19 cellular contexts compared by ENCODE assay signal in genomic region chr3:50210176-50210509, GRCh38. TPM values are rescaled to one million over a fixed set of nuclear protein-coding genes. Genes with fewer than 3 reads are reported as not detected.
A peak's percentile ranks its signal among the peaks of the same experiment; 100 is the strongest.
DNase-seq lines count a peak whose midpoint lies in the region; ATAC-seq, FAIRE-seq and TF ChIP-seq lines count a peak whose summit lies in the region.
"Had no signal": no experiment of that assay in that cellular context is flagged by ENCODE, and none has a peak within 500 bp of the region (broad histone marks: within the 10 kb centered on the region; RNA-seq: fewer than 3 reads in every experiment).

No MANE protein-coding gene starts in this region.

- TF ChIP-seq CTCF in H9 (conservative IDR thresholded peaks at IDR 0.05): no peak
- no peak for TF ChIP-seq CTCF in H1 (IDR thresholded peaks at IDR 0.05; ENCODE audit: control extremely low read depth in 1 of 3, insufficient read depth in 1 of 3, low read depth in 1 of 3, low read length in 3 of 3)
- TF ChIP-seq CTCF in right lobe of liver (IDR thresholded peaks at IDR 0.05): no peak
- no peak for TF ChIP-seq CTCF in sigmoid colon (IDR thresholded peaks at IDR 0.05)
- no peak for TF ChIP-seq CTCF in GM20000 (IDR thresholded peaks at IDR 0.05; ENCODE audit: extremely low read depth, missing control alignments)

- H2BK120ac ChIP-seq in H9 (ENCODE audit: low read depth, low read length, poor library complexity, severe bottlenecking) (no peak overlapping the region), H1 (replicated peaks; ENCODE audit: low read depth, low read length) (no peak overlapping the region)

- H3K4me3 Mint-ChIP-seq in H9: no peak overlapping the region
- H3K4me3 Mint-ChIP-seq: CD8-positive, alpha-beta T cell had no signal

- CTCF ChIA-PET in H1 (lab: Charles Lee; ENCODE audit: partially characterized antibody): interaction anchor here (0.6 to 48.1 kb wide), 12 partner anchors 4 to 1109 kb away, joined by 3 to 2149 read pairs (median 6); partner anchors contain the start of genes GNAI2, GNAT1, HYAL2 and LSMEM2

- H2BK5ac ChIP-seq in H9 (ENCODE audit: insufficient read length, low read length) (no peak overlapping the region), H1 (ENCODE audit: low read depth, low read length) (0 out of 2 replicates have a peak overlapping the region, but pooled peaks have one; percentile 12)

- peaks cover 25 to 30% of the 10 kb centered on the region in 2 experiments for H3K4me1 Mint-ChIP-seq in H9

- H2BK20ac ChIP-seq in H9 (ENCODE audit: low read depth, low read length, poor library complexity, severe bottlenecking) (no peak overlapping the region), H1 (ENCODE audit: low read length) (peak overlapping the region; percentile 25; the same call in 1 of the 2 replicates)

- no peak overlapping the region for H4K5ac ChIP-seq in H9 (ENCODE audit: insufficient read length, low read depth, low read length)
- H4K5ac ChIP-seq in H1 (ENCODE audit: insufficient read length, low read depth, low read length): no peak overlapping the region

- no peak overlapping the region for H3K56ac ChIP-seq in H9 (ENCODE audit: insufficient read length, low read depth, low read length)
- no peak overlapping the region for H3K56ac ChIP-seq in H1 (replicated peaks; ENCODE audit: insufficient read length, low read depth, low read length)

- H4K20me1 ChIP-seq in H9 (ENCODE audit: control insufficient read depth, insufficient read depth, insufficient read length): peaks cover 3% of the 10 kb centered on the region
- no peaks in the 10 kb centered on the region for H4K20me1 ChIP-seq in H1 (replicated peaks in 1 of 2; ENCODE audit: control insufficient read depth in 1 of 2, insufficient read depth in 2 of 2, low read length in 2 of 2)

- H3K9me3 ChIP-seq in H9 (ENCODE audit: control insufficient read depth, low read depth, low read length) (no peaks in the 10 kb centered on the region), H1 (ENCODE audit: insufficient read depth in 2 of 2, low read depth in 1 of 2, low read length in 1 of 2) (no peaks in the 10 kb centered on the region), right lobe of liver (no peaks in the 10 kb centered on the region), sigmoid colon (no peaks in the 10 kb centered on the region)
- H3K9me3 ChIP-seq: A549, BLaER1 had no signal

- H3K18ac ChIP-seq in H9 (ENCODE audit: insufficient read length, low read depth, low read length) (no peak overlapping the region), H1 (ENCODE audit: extremely low read depth, low read length) (no peak overlapping the region; the same call in 1 of the 2 replicates)

- no peak overlapping the region for H2AFZ ChIP-seq in H9 (ENCODE audit: low read length)
- no peak overlapping the region for H2AFZ ChIP-seq in H1 (ENCODE audit: low read length)

- whole genome bisulfite sequencing in H9 (ENCODE audit: extremely low coverage, insufficient read length, low lambda C conversion rate): no CpG with 5 or more reads among the region's 5 CpGs
- WGBS in H1 (ENCODE audit: extremely low coverage in 1 of 2, insufficient coverage in 1 of 2, insufficient read length in 1 of 2, insufficient replicate concordance in 2 of 2, low coverage in 1 of 2, low lambda C conversion rate in 2 of 2, missing lambda C conversion rate in 1 of 2), 2 experiments: 79% methylated on average over 5 of the region's 5 CpGs; no CpG with 5 or more reads in 1 of the 2 experiments
- no CpG with 5 or more reads among the region's 5 CpGs for WGBS in right lobe of liver (ENCODE audit: insufficient coverage, low coverage, low lambda C conversion rate, missing lambda C conversion rate)
- WGBS in sigmoid colon, 2 donors: 63 to 89% methylated on average over 5 of the region's 5 CpGs

- peaks cover 7% of the 10 kb centered on the region; the same call in 1 of the 2 replicates for H3K27me3 ChIP-seq in H9 (ENCODE audit: insufficient read depth, low read length)
- H3K27me3 ChIP-seq in H1 (replicated peaks in 1 of 4; ENCODE audit: control insufficient read depth in 3 of 4, extremely low read depth in 1 of 4, insufficient read depth in 3 of 4, low read length in 3 of 4): peaks cover 2 to 23% (median 17%) of the 10 kb centered on the region in 4 experiments
- no peaks in the 10 kb centered on the region for H3K27me3 ChIP-seq in right lobe of liver
- H3K27me3 ChIP-seq in sigmoid colon: peaks cover 5 to 25% (median 17%) of the 10 kb centered on the region in 3 donors

- H2BK12ac ChIP-seq in H9 (ENCODE audit: insufficient read length, low read depth, low read length): no peak overlapping the region
- H2BK12ac ChIP-seq in H1 (ENCODE audit: low read depth, low read length): peak overlapping the region; percentile 75; the same call in 1 of the 2 replicates

- no peaks in the 10 kb centered on the region; a peak in 1 of 5 replicates for H3K9me3 Mint-ChIP-seq in H9
- H3K9me3 Mint-ChIP-seq: CD8-positive, alpha-beta T cell had no signal

- no peaks in the 10 kb centered on the region for H3K79me2 ChIP-seq in H9 (ENCODE audit: insufficient read depth, low read length)
- no peaks in the 10 kb centered on the region for H3K79me2 ChIP-seq in H1 (ENCODE audit: control insufficient read depth in 1 of 2, insufficient read depth in 2 of 2, low read length in 2 of 2)

- H2BK15ac ChIP-seq in H9 (ENCODE audit: low read depth, low read length) (no peak overlapping the region), H1 (ENCODE audit: low read length) (no peak overlapping the region)

- no peak overlapping the region for H3K4me2 ChIP-seq in H9 (ENCODE audit: insufficient read depth, insufficient read length, low read length)
- H3K4me2 ChIP-seq in H1 (ENCODE audit: insufficient read depth in 1 of 2, low read depth in 2 of 2, low read length in 2 of 2): 0 out of 4 replicates have a peak overlapping the region, but pooled peaks of 1 of the 2 experiments have one; percentile 15
- H3K4me2 ChIP-seq: A549 had no signal

- H3K4ac ChIP-seq in H9 (ENCODE audit: low read depth, low read length): no peak overlapping the region
- H3K4ac ChIP-seq in H1 (replicated peaks; ENCODE audit: insufficient read length, low read depth, low read length): no peak overlapping the region

- DNase-seq in H9 (no peak), H1 (ENCODE audit: low read depth in 1 of 2, low spot score in 2 of 2) (no peak), right lobe of liver (no peak), sigmoid colon (no peak), GM20000 (ENCODE audit: low spot score) (no peak), AG08395 (ENCODE audit: low spot score) (no peak)
- DNase-seq: Calu3, DMS79 treated with DMSO at 0.1 percent for 48 hours, GF-D8, HCEC 1CT, IMR-90 had no signal

- peaks cover 34% of the 10 kb centered on the region for H3K27me3 Mint-ChIP-seq in H9 (ENCODE audit: low read depth)

- no peak for ATAC-seq in right lobe of liver
- ATAC-seq: A549; CD8-positive, alpha-beta T cell; GM12878; K562 had no signal

- H3K4me3 ChIP-seq in H1 (ENCODE audit: extremely low read depth in 1 of 4, insufficient read depth in 2 of 4, low read depth in 3 of 4, low read length in 4 of 4): no peak overlapping the region
- H3K4me3 ChIP-seq in right lobe of liver: no peak overlapping the region
- H3K4me3 ChIP-seq in sigmoid colon: no peak overlapping the region
- H3K4me3 ChIP-seq: A549, BLaER1, GM12878, K562 had no signal

- TF ChIP-seq POLR2A in H1 (IDR thresholded peaks at IDR 0.05; ENCODE audit: control extremely low read depth in 1 of 2, low read depth in 2 of 2, low read length in 2 of 2): no peak
- no peak for TF ChIP-seq POLR2A in right lobe of liver (IDR thresholded peaks at IDR 0.05)
- TF ChIP-seq POLR2A in sigmoid colon (IDR thresholded peaks at IDR 0.05): no peak

- H3K14ac ChIP-seq in H9 (ENCODE audit: insufficient read depth, low read length): 0 out of 2 replicates have a peak overlapping the region, but pooled peaks have one; percentile 46
- no peak overlapping the region for H3K14ac ChIP-seq in H1 (ENCODE audit: insufficient read length)

- no peak overlapping the region for H3K9ac ChIP-seq in H9 (ENCODE audit: extremely low read depth, insufficient read length, low read length)
- no peak overlapping the region for H3K9ac ChIP-seq in H1 (replicated peaks in 1 of 4; ENCODE audit: extremely low read depth in 1 of 4, low read depth in 3 of 4, low read length in 3 of 4)
- H3K9ac ChIP-seq: BLaER1 had no signal

- H3K23ac ChIP-seq in H9 (ENCODE audit: insufficient read length, low read depth, low read length) (no peak overlapping the region), H1 (ENCODE audit: insufficient read length) (no peak overlapping the region)

- no peaks in the 10 kb centered on the region for H3K36me3 Mint-ChIP-seq in H9 (ENCODE audit: insufficient read depth in 1 of 3, low read depth in 3 of 3)
- H3K36me3 Mint-ChIP-seq: CD8-positive, alpha-beta T cell had no signal

- no peak overlapping the region for H3T11ph ChIP-seq in H9 (ENCODE audit: low read length)

- H3K27ac ChIP-seq in H9 (ENCODE audit: insufficient read length, low read depth, low read length) (no peak overlapping the region), H1 (ENCODE audit: low read depth, low read length) (no peak overlapping the region), right lobe of liver (peak overlapping the region; percentile 73 to 99 (median 89)), sigmoid colon (no peak overlapping the region)
- H3K27ac ChIP-seq: 22Rv1, A549, BLaER1 had no signal

- H3K36me3 ChIP-seq in H1 (ENCODE audit: control insufficient read depth in 2 of 4, insufficient read depth in 4 of 4, low read length in 3 of 4): no peaks in the 10 kb centered on the region
- H3K36me3 ChIP-seq in right lobe of liver: peaks cover 0 to 9% (median 0%) of the 10 kb centered on the region in 4 donors
- H3K36me3 ChIP-seq in sigmoid colon: no peaks in the 10 kb centered on the region
- H3K36me3 ChIP-seq: BLaER1 had no signal

- no peak for FAIRE-seq in H1 (lab: Jason Lieb, UNC)
- FAIRE-seq: A549, GM12878, K562 had no signal

- H3K23me2 ChIP-seq in H9 (ENCODE audit: insufficient read length, low read depth, low read length, poor library complexity, severe bottlenecking) (peaks cover 6% of the 10 kb centered on the region), H1 (ENCODE audit: low read depth, low read length) (peaks cover 6% of the 10 kb centered on the region)

- no peak for TF ChIP-seq EP300 in H1 (IDR thresholded peaks at IDR 0.05; ENCODE audit: borderline replicate concordance in 1 of 2, low read depth in 2 of 2, low read length in 2 of 2)
- no peak for TF ChIP-seq EP300 in sigmoid colon (IDR thresholded peaks at IDR 0.05)

- no peak overlapping the region for H4K8ac ChIP-seq in H9 (replicated peaks; ENCODE audit: insufficient read length, low read depth, low read length)
- H4K8ac ChIP-seq in H1 (ENCODE audit: extremely low read depth, insufficient read depth, low read length): no peak overlapping the region

- TF ChIP-seq RAD21 in H1 (IDR thresholded peaks at IDR 0.05 in 1 of 2, conservative IDR thresholded peaks at IDR 0.05 in 1 of 2; ENCODE audit: low read depth in 2 of 2, low read length in 2 of 2): no peak

- H3K4me1 ChIP-seq in H9 (ENCODE audit: insufficient read depth, low read length) (no peaks in the 10 kb centered on the region), H1 (replicated peaks in 1 of 4; ENCODE audit: control insufficient read depth in 3 of 4, insufficient read depth in 4 of 4, low read length in 3 of 4) (peaks cover 0 to 23% (median 17%) of the 10 kb centered on the region in 4 experiments; a peak in 6 of 7 replicates), right lobe of liver (peaks cover 0 to 77% (median 27%) of the 10 kb centered on the region in 4 donors), sigmoid colon (peaks cover 0 to 9% (median 8%) of the 10 kb centered on the region in 4 donors)
- H3K4me1 ChIP-seq: A549 had no signal

- H4K91ac ChIP-seq in H9 (ENCODE audit: insufficient read length, low read depth, low read length) (no peak overlapping the region), H1 (replicated peaks; ENCODE audit: insufficient read length, low read length) (peak overlapping the region; percentile 62)

- H3K79me1 ChIP-seq in H9 (ENCODE audit: insufficient read depth, low read depth, low read length, poor library complexity, severe bottlenecking): no peaks in the 10 kb centered on the region
- H3K79me1 ChIP-seq in H1 (ENCODE audit: low read depth, low read length): no peaks in the 10 kb centered on the region

- no peak overlapping the region for H2AK5ac ChIP-seq in H9 (ENCODE audit: insufficient read length, low read length)
- H2AK5ac ChIP-seq in H1 (ENCODE audit: low read depth, low read length): no peak overlapping the region

- POLR2A ChIA-PET in H1 (lab: Charles Lee; ENCODE audit: partially characterized antibody): interaction anchor here (1.2 to 4.3 kb wide), 4 partner anchors 15 to 90 kb away, joined by 3 to 20 read pairs (median 4); no protein-coding TSS in a partner anchor

- intact Hi-C loops in right lobe of liver (cut with DNase I): no loop called here
- intact Hi-C loops in sigmoid colon (cut with DNase I): no loop called here

- H3K27ac Mint-ChIP-seq in H9: no peak overlapping the region; a peak in 1 of 7 replicates
- H3K27ac Mint-ChIP-seq: CD8-positive, alpha-beta T cell had no signal

RNA-seq across cellular contexts. Expression of gene SLC38A3, which starts 5.1 kb away (rescaled TPM):
- total RNA-seq in H9 (2021) (1.4 and 3.2 TPM in 2 replicates), right lobe of liver (100 to 1,000 TPM in 4 of 6 experiments, 10 to 100 TPM in 2; 77.7 to 311 (median 190) TPM), sigmoid colon (under 1 TPM in 1 of 4 donors, not detected in 3; 0.28 TPM)
- total RNA-seq in H1 (2021; fragmentation: NEBNext Ultra II Directional; extraction: Animal tissue kit (Norgen Biotek cat#: 25700)): 0.57 and 1.2 TPM in 2 replicates
- polyA plus RNA-seq in H1 (2011; rRNA removed) (3.7 and 4.7 TPM in 2 replicates), sigmoid colon (under 1 TPM in 1 of 3 donors, not detected in 2; 0.07 TPM)
- 2.0 TPM for polyA plus RNA-seq in H1 (2011; cell fraction: cytosol; rRNA removed)
- polyA plus RNA-seq in H1 (2011; cell fraction: nucleus; rRNA removed): 10.8 TPM
- polyA plus RNA-seq in H1 (2012, experiment 1 of 2): 0.87 to 1.5 TPM (median 1.1 TPM) in 4 replicates
- polyA plus RNA-seq in H1 (2012, experiment 2 of 2): 0.85 TPM
- 1.2 TPM for polyA plus RNA-seq in H1 (2013, experiment 1 of 2)
- 1.0 TPM for polyA plus RNA-seq in H1 (2013, experiment 2 of 2)
- polyA minus RNA-seq in H1 (2011; rRNA and poly(A)+ RNA removed): 1.5 and 2.5 TPM in 2 replicates
- polyA minus RNA-seq in H1 (2011; cell fraction: cytosol; rRNA and poly(A)+ RNA removed): 0.88 TPM
- polyA minus RNA-seq in H1 (2011; cell fraction: nucleus; rRNA and poly(A)+ RNA removed): 1.9 TPM
- total RNA-seq: Calu3, GM12878, H4, HT-29 had no signal

RNA-seq across cellular contexts. Expression of gene GNAT1, which starts 18.7 kb away (rescaled TPM):
- 0.18 TPM in 1 of 2 replicates, not detected in the other for total RNA-seq in H9 (2021)
- total RNA-seq in H1 (2021; fragmentation: NEBNext Ultra II Directional; extraction: Animal tissue kit (Norgen Biotek cat#: 25700)): not detected in 2 replicates
- polyA plus RNA-seq in H1 (2011; rRNA removed): 0.08 and 0.20 TPM in 2 replicates
- 0.10 TPM for polyA plus RNA-seq in H1 (2011; cell fraction: cytosol; rRNA removed)
- polyA plus RNA-seq in H1 (2011; cell fraction: nucleus; rRNA removed): 0.19 TPM
- polyA plus RNA-seq in H1 (2012, experiment 1 of 2): 0.32 to 0.39 TPM in 2 of 4 replicates, not detected in the others
- polyA plus RNA-seq in H1 (2012, experiment 2 of 2): not detected
- 0.12 TPM for polyA plus RNA-seq in H1 (2013, experiment 1 of 2)
- 0.18 TPM for polyA plus RNA-seq in H1 (2013, experiment 2 of 2)
- polyA minus RNA-seq in H1 (2011; rRNA and poly(A)+ RNA removed): 0.13 and 0.15 TPM in 2 replicates
- not detected for polyA minus RNA-seq in H1 (2011; cell fraction: cytosol; rRNA and poly(A)+ RNA removed)
- not detected for polyA minus RNA-seq in H1 (2011; cell fraction: nucleus; rRNA and poly(A)+ RNA removed)
- under 1 TPM in 1 of 6 experiments, not detected in 5; 0.07 TPM for total RNA-seq in right lobe of liver
- total RNA-seq in sigmoid colon: not detected
- under 1 TPM in 1 of 3 donors, not detected in 2; 0.06 TPM for polyA plus RNA-seq in sigmoid colon
- total RNA-seq: Calu3, GM12878, H4, IMR-90, K562 had no signal
- polyA plus RNA-seq: A549, GM12878, IMR-90, K562 had no signal

RNA-seq across cellular contexts. Expression of gene GNAI2, which starts 25.9 kb away (rescaled TPM):
- total RNA-seq in H9 (2021) (210 and 218 TPM in 2 replicates), right lobe of liver (100 to 1,000 TPM in 2 of 6 experiments, 10 to 100 TPM in 4; 73.3 to 125 (median 98.7) TPM), sigmoid colon (100 to 1,000 TPM; 149 to 171 (median 163) TPM)
- total RNA-seq in H1 (2021; fragmentation: NEBNext Ultra II Directional; extraction: Animal tissue kit (Norgen Biotek cat#: 25700)): 168 and 169 TPM in 2 replicates
- polyA plus RNA-seq in H1 (2011; rRNA removed) (516 and 539 TPM in 2 replicates), sigmoid colon (100 to 1,000 TPM in 1 of 3 donors, 10 to 100 TPM in 2; 43.9 to 125 (median 64.3) TPM)
- 378 TPM for polyA plus RNA-seq in H1 (2011; cell fraction: cytosol; rRNA removed)
- polyA plus RNA-seq in H1 (2011; cell fraction: nucleus; rRNA removed): 319 TPM
- 135 to 260 TPM (median 228 TPM) in 4 replicates for polyA plus RNA-seq in H1 (2012, experiment 1 of 2)
- 195 TPM for polyA plus RNA-seq in H1 (2012, experiment 2 of 2)
- polyA plus RNA-seq in H1 (2013, experiment 1 of 2): 215 TPM
- polyA plus RNA-seq in H1 (2013, experiment 2 of 2): 242 TPM
- 310 and 337 TPM in 2 replicates for polyA minus RNA-seq in H1 (2011; rRNA and poly(A)+ RNA removed)
- polyA minus RNA-seq in H1 (2011; cell fraction: cytosol; rRNA and poly(A)+ RNA removed): 106 TPM
- 98.5 TPM for polyA minus RNA-seq in H1 (2011; cell fraction: nucleus; rRNA and poly(A)+ RNA removed)

RNA-seq across cellular contexts. Expression of gene SEMA3F, which starts 55.0 kb away (rescaled TPM):
- 11.9 and 14.3 TPM in 2 replicates for total RNA-seq in H9 (2021)
- total RNA-seq in H1 (2021; fragmentation: NEBNext Ultra II Directional; extraction: Animal tissue kit (Norgen Biotek cat#: 25700)): 37.0 and 39.6 TPM in 2 replicates
- 20.3 and 36.0 TPM in 2 replicates for polyA plus RNA-seq in H1 (2011; rRNA removed)
- 21.2 TPM for polyA plus RNA-seq in H1 (2011; cell fraction: cytosol; rRNA removed)
- 58.6 TPM for polyA plus RNA-seq in H1 (2011; cell fraction: nucleus; rRNA removed)
- polyA plus RNA-seq in H1 (2012, experiment 1 of 2): 15.9 to 32.4 TPM (median 29.9 TPM) in 4 replicates
- 23.9 TPM for polyA plus RNA-seq in H1 (2012, experiment 2 of 2)
- polyA plus RNA-seq in H1 (2013, experiment 1 of 2): 45.3 TPM
- polyA plus RNA-seq in H1 (2013, experiment 2 of 2): 41.8 TPM
- 28.0 and 36.9 TPM in 2 replicates for polyA minus RNA-seq in H1 (2011; rRNA and poly(A)+ RNA removed)
- 35.4 TPM for polyA minus RNA-seq in H1 (2011; cell fraction: cytosol; rRNA and poly(A)+ RNA removed)
- 25.2 TPM for polyA minus RNA-seq in H1 (2011; cell fraction: nucleus; rRNA and poly(A)+ RNA removed)
- total RNA-seq in right lobe of liver: 1 to 10 TPM; 1.2 to 5.9 (median 4.2) TPM
- total RNA-seq in sigmoid colon: 10 to 100 TPM in 1 of 4 donors, 1 to 10 TPM in 3; 5.1 to 11.4 (median 8.0) TPM
- 10 to 100 TPM in 1 of 3 donors, 1 to 10 TPM in 1, under 1 TPM in 1; 0.60 to 12.3 (median 1.2) TPM for polyA plus RNA-seq in sigmoid colon

RNA-seq across cellular contexts. Expression of gene SEMA3B, which starts 58.8 kb away (rescaled TPM):
- total RNA-seq in H9 (2021) (4.4 and 6.4 TPM in 2 replicates), right lobe of liver (1 to 10 TPM; 1.7 to 4.5 (median 2.6) TPM), sigmoid colon (10 to 100 TPM in 3 of 4 donors, 1 to 10 TPM in 1; 7.9 to 54.6 (median 25.0) TPM)
- 4.7 and 4.8 TPM in 2 replicates for total RNA-seq in H1 (2021; fragmentation: NEBNext Ultra II Directional; extraction: Animal tissue kit (Norgen Biotek cat#: 25700))
- polyA plus RNA-seq in H1 (2011; rRNA removed) (3.0 and 7.1 TPM in 2 replicates), sigmoid colon (10 to 100 TPM; 12.0 to 39.2 (median 15.3) TPM)
- polyA plus RNA-seq in H1 (2011; cell fraction: cytosol; rRNA removed): 7.4 TPM
- 37.5 TPM for polyA plus RNA-seq in H1 (2011; cell fraction: nucleus; rRNA removed)
- 3.1 to 6.7 TPM (median 5.4 TPM) in 4 replicates for polyA plus RNA-seq in H1 (2012, experiment 1 of 2)
- polyA plus RNA-seq in H1 (2012, experiment 2 of 2): 2.1 TPM
- polyA plus RNA-seq in H1 (2013, experiment 1 of 2): 2.4 TPM
- polyA plus RNA-seq in H1 (2013, experiment 2 of 2): 2.4 TPM
- polyA minus RNA-seq in H1 (2011; rRNA and poly(A)+ RNA removed): 1.2 and 1.4 TPM in 2 replicates
- polyA minus RNA-seq in H1 (2011; cell fraction: cytosol; rRNA and poly(A)+ RNA removed): 9.0 TPM
- polyA minus RNA-seq in H1 (2011; cell fraction: nucleus; rRNA and poly(A)+ RNA removed): 6.6 TPM

Comparison
In these comparisons a context has a peak if more than half of its experiments do, and no peak if none do; other contexts are left out.
1. H3K27ac ChIP-seq: peak in right lobe of liver (3 of 3); none in H9 (single experiment), H1 (single experiment) and sigmoid colon (0 of 4).
2. RNA of gene SLC38A3, which starts 5.1 kb away (total RNA-seq): 77.7 to 311 TPM in right lobe of liver; 1.4 to 3.2 TPM in H9, 0.57 to 1.2 TPM in H1 and 0.28 TPM in sigmoid colon; every median in the first group is over 10 times any median in the second.